Comparison of ENCODE assay signal across 22 cellular contexts in the genomic region with DNA sequence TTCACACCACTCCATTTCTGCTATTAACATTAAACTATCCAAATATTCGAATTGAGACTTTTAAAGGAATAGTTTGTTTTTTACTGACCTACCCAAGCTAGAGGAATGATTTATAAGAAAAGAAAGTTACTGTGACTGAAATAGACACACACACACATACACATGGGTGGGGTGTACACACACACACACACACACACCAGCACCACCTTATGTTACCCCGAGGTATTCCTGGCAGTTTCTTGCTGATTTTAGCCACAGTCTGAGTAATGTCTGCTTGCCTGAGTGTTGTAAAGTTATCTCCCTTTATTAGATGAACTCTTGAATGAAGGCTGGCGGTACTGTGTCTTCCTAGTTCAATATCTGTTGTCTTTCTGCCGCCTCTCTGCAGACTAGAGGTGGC.
"Had no signal": no experiment of that assay in that cellular context is flagged by ENCODE, and none has a peak within 500 bp of the region (broad histone marks: within the 10 kb centered on the region; RNA-seq: fewer than 3 reads in every experiment).

No MANE protein-coding gene starts in this region.

- H3K4me3 ChIP-seq: coronary artery, gastrocnemius medialis, heart right ventricle, left ventricle myocardium inferior, lower lobe of right lung, psoas muscle, right lobe of liver, skin epidermis, stomach had no signal

- DNase-seq: effector CD4-positive, alpha-beta T cell; gastrocnemius medialis; heart right ventricle; hypothalamus; islet precursor cell; left ventricle myocardium inferior; lower lobe of right lung; naive B cell; psoas muscle; retina; right lobe of liver; stimulated activated CD4-positive, alpha-beta T cell treated with anti-CD3 and anti-CD28 coated beads, Interleukin-2, amount 100 ng/mL, for 24 hours; stimulated activated CD4-positive, alpha-beta T cell treated with anti-CD3 and anti-CD28 coated beads, Interleukin-4, amount 100 ng/mL, for 4 hours; stimulated activated naive CD4-positive, alpha-beta T cell; stomach; substantia nigra; trophoblast cell had no signal

- H3K9me3 ChIP-seq: gastrocnemius medialis, heart right ventricle, left ventricle myocardium inferior, lower lobe of right lung, psoas muscle, right lobe of liver, stomach had no signal

- H3K27ac Mint-ChIP-seq: memory B cell, mesothelial cell of epicardium, naive B cell, nephron had no signal

- H3K27me3 ChIP-seq: gastrocnemius medialis, heart right ventricle, right lobe of liver, stomach had no signal

- H3K36me3 ChIP-seq: gastrocnemius medialis, heart right ventricle, left ventricle myocardium inferior, lower lobe of right lung, right lobe of liver, stomach had no signal

- H3K27ac ChIP-seq: coronary artery, gastrocnemius medialis, heart right ventricle, left ventricle myocardium inferior, lower lobe of right lung, psoas muscle, right lobe of liver, skin epidermis, stomach had no signal

- H3K36me3 Mint-ChIP-seq: memory B cell, mesothelial cell of epicardium, naive B cell had no signal

- H3K9me3 Mint-ChIP-seq: memory B cell, mesothelial cell of epicardium, naive B cell, nephron had no signal

- H3K4me3 Mint-ChIP-seq: memory B cell, mesothelial cell of epicardium, naive B cell, nephron had no signal

- H3K4me1 ChIP-seq: left ventricle myocardium inferior, lower lobe of right lung, psoas muscle, right lobe of liver, stomach had no signal

- H3K4me1 Mint-ChIP-seq: memory B cell, mesothelial cell of epicardium, naive B cell, nephron had no signal
